8 cellular contexts compared by ENCODE assay signal in the genomic region with DNA sequence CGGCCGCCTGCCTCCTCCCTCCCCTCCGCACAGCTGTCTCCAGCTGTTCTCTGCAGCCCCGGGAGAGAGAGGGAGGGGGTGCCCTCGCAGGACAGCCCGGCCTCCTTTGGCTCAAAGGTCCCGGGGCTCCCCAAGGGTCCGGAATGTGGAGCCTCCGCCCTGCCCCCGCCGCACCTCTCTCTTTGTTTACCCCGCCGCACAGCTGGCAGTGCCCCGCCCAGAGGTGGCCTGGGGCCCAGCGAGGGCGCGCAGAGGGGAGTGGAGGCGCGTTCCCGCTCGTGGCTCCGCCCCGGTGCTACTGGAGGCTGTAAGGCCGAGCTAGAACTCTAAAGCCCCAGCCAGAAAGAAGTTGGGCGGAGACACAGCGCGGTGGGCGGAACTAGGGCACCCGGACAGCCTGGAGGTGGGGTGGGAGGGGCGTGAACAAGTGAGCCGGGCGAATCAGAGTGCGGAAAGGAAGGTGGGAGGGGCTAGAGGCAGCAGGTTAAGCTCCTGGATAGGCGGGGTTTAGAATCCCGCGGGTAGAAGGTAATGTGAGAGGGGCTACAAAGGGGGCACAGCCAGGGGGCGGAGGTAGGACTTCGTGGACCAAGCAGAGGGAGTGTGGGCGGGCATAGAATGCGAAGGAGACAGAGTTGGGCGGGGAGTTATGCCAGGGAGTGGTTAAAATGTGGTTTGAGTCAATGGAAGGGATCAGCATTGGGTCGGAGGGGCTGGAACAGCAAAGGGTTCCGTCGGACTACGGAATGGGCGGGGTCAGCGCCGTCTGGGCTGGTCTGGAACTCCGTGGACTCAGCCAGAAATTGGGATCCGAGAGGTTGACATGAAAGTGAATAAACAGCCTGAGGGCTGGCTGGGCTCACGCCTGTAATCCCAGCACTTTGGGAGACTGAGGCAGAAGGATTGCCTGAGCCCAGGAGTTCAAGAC. TPM values are rescaled to one million over a fixed set of nuclear protein-coding genes. Genes with fewer than 3 reads are reported as not detected.
DNase-seq lines count a peak whose midpoint lies in the region; ATAC-seq and TF ChIP-seq lines count a peak whose summit lies in the region.

No MANE protein-coding gene starts in this region.

- H3K36me3 Mint-ChIP-seq in Calu3 (ENCODE audit: insufficient read depth, unreplicated experiment) (peaks cover 60% of the 10 kb centered on the region), IgD-negative memory B cell (no peaks in the 10 kb centered on the region)
- no peaks in the 10 kb centered on the region for H3K36me3 Mint-ChIP-seq in activated T-cell treated with anti-CD3 and anti-CD28 coated beads, Interleukin-2, amount 50 U/mL, for 4 hours (ENCODE audit: insufficient read depth)

- ATAC-seq in GM21528 (IDR thresholded peaks at IDR 0.05; ENCODE audit: low FRiP score, unreplicated experiment) = peak; percentile 57
- ATAC-seq in activated T-cell treated with anti-CD3 and anti-CD28 coated beads, Interleukin-2, amount 50 U/mL, for 4 hours = peak; percentile 74 to 75
- ATAC-seq in esophagus mucosa = peak; percentile 71

- H3K9me3 Mint-ChIP-seq in Calu3 (ENCODE audit: low read depth, unreplicated experiment) (no peaks in the 10 kb centered on the region), IgD-negative memory B cell (peaks cover 0 to 2% (median 0%) of the 10 kb centered on the region in 3 donors)
- H3K9me3 Mint-ChIP-seq in activated T-cell treated with anti-CD3 and anti-CD28 coated beads, Interleukin-2, amount 50 U/mL, for 4 hours = no peaks in the 10 kb centered on the region

- H3K9me3 ChIP-seq in muscle layer of colon (ENCODE audit: low read length) = no peaks in the 10 kb centered on the region

- DNase-seq in Calu3 = peak; percentile 99
- DNase-seq in activated T-cell treated with anti-CD3 and anti-CD28 coated beads, Interleukin-2, amount 50 U/mL, for 4 hours = peak; percentile 95
- peak; percentile 80 to 89 for DNase-seq in stimulated activated CD8-positive, alpha-beta memory T cell treated with anti-CD3 and anti-CD28 coated beads, Interleukin-7, amount 100 ng/mL, for 1 hour (ENCODE audit: low read depth in 2 of 2)

- CTCF ChIA-PET in Calu3 (lab: Charles Lee) = interaction anchor here (0.5 to 4.3 kb wide), 15 partner anchors 17 to 758 kb away, joined by 3 to 31 read pairs (median 4); a partner anchor contains a TSS

- no peak overlapping the region for H3K9ac ChIP-seq in muscle layer of colon (ENCODE audit: low read length)

- peak overlapping the region; percentile 69 for H3K4me3 Mint-ChIP-seq in Calu3 (ENCODE audit: low read depth, unreplicated experiment)
- H3K4me3 Mint-ChIP-seq in IgD-negative memory B cell = peak overlapping the region; percentile 64 to 98 (median 84)
- H3K4me3 Mint-ChIP-seq in activated T-cell treated with anti-CD3 and anti-CD28 coated beads, Interleukin-2, amount 50 U/mL, for 4 hours = peak overlapping the region; percentile 81

- H3K36me3 ChIP-seq in muscle layer of colon (ENCODE audit: insufficient read depth, low read length) = no peaks in the 10 kb centered on the region

- H3K27ac Mint-ChIP-seq in Calu3 (ENCODE audit: unreplicated experiment) (peak overlapping the region; percentile 62), IgD-negative memory B cell (peak overlapping the region; percentile 64 to 92 (median 69))

- intact Hi-C loops in Calu3 (cut with micrococcal nuclease; ENCODE audit: unreplicated experiment) = no loop called here

- peaks cover 53% of the 10 kb centered on the region for H3K4me1 ChIP-seq in muscle layer of colon (ENCODE audit: insufficient read depth, low read length)

- no TSS peak for BruUV-seq in Calu3 (replicated peaks; lab: Mats Ljungman, UMichigan)

- peaks cover 0 to 51% of the 10 kb centered on the region in 2 donors for H3K27me3 ChIP-seq in muscle layer of colon (ENCODE audit: control insufficient read depth in 1 of 2, insufficient read depth in 2 of 2, low read length in 2 of 2)

- TF ChIP-seq CTCF in Calu3 (IDR thresholded peaks at IDR 0.05; ENCODE audit: unreplicated experiment) = no peak

- H3K27ac ChIP-seq in muscle layer of colon (ENCODE audit: low read depth, low read length) = no peak overlapping the region

- peak overlapping the region; percentile 38 to 44 for H3K4me3 ChIP-seq in muscle layer of colon (ENCODE audit: low read depth in 1 of 2, low read length in 2 of 2)

- H3K4me1 Mint-ChIP-seq in Calu3 (ENCODE audit: low read depth, unreplicated experiment) (peaks cover 81% of the 10 kb centered on the region), IgD-negative memory B cell (peaks cover 9 to 42% (median 32%) of the 10 kb centered on the region in 3 donors)
- H3K4me1 Mint-ChIP-seq in activated T-cell treated with anti-CD3 and anti-CD28 coated beads, Interleukin-2, amount 50 U/mL, for 4 hours (ENCODE audit: low read depth) = peaks cover 71% of the 10 kb centered on the region

- H3K27me3 Mint-ChIP-seq in Calu3 (ENCODE audit: unreplicated experiment) (peaks cover 60% of the 10 kb centered on the region), IgD-negative memory B cell (peaks cover 20% of the 10 kb centered on the region)
- H3K27me3 Mint-ChIP-seq in activated T-cell treated with anti-CD3 and anti-CD28 coated beads, Interleukin-2, amount 50 U/mL, for 4 hours (ENCODE audit: low read depth) = peaks cover 18% of the 10 kb centered on the region

TF ChIP-seq in PFSK-1, 5 proteins besides CTCF, POLR2A, EP300 and RAD21:
- TF ChIP-seq FOXP2 (optimal IDR thresholded peaks at IDR 0.05; ENCODE audit: borderline replicate concordance, extremely low read depth, extremely low read length, insufficient read depth) (peak; percentile 97), SIN3A (IDR thresholded peaks at IDR 0.05; ENCODE audit: borderline replicate concordance, insufficient read depth, low read length) (peak; percentile 96; the same call in 1 of the 2 replicates), POLR2AphosphoS5 (IDR thresholded peaks at IDR 0.05; ENCODE audit: low read depth, low read length) (no peak), TAF1 (IDR thresholded peaks at IDR 0.05; ENCODE audit: borderline replicate concordance, insufficient read depth, low read length) (no peak)
- TF ChIP-seq, protein P1, sequence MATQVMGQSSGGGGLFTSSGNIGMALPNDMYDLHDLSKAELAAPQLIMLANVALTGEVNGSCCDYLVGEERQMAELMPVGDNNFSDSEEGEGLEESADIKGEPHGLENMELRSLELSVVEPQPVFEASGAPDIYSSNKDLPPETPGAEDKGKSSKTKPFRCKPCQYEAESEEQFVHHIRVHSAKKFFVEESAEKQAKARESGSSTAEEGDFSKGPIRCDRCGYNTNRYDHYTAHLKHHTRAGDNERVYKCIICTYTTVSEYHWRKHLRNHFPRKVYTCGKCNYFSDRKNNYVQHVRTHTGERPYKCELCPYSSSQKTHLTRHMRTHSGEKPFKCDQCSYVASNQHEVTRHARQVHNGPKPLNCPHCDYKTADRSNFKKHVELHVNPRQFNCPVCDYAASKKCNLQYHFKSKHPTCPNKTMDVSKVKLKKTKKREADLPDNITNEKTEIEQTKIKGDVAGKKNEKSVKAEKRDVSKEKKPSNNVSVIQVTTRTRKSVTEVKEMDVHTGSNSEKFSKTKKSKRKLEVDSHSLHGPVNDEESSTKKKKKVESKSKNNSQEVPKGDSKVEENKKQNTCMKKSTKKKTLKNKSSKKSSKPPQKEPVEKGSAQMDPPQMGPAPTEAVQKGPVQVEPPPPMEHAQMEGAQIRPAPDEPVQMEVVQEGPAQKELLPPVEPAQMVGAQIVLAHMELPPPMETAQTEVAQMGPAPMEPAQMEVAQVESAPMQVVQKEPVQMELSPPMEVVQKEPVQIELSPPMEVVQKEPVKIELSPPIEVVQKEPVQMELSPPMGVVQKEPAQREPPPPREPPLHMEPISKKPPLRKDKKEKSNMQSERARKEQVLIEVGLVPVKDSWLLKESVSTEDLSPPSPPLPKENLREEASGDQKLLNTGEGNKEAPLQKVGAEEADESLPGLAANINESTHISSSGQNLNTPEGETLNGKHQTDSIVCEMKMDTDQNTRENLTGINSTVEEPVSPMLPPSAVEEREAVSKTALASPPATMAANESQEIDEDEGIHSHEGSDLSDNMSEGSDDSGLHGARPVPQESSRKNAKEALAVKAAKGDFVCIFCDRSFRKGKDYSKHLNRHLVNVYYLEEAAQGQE (IDR thresholded peaks at IDR 0.05; ENCODE audit: insufficient read depth in 1 of 2, low read depth in 2 of 2, low read length in 2 of 2) = no peak

RNA-seq across cellular contexts. Expression of a gene that starts 2.8 kb away (rescaled TPM):
- total RNA-seq in Calu3 (2022) (14.1 and 20.3 TPM in 2 replicates), esophagus mucosa (68.1 TPM)
- 22.1 TPM for polyA plus RNA-seq in IgD-negative memory B cell
- polyA plus RNA-seq in PFSK-1 (2012; ENCODE audit: insufficient read length, low read depth) = 630 TPM
- total RNA-seq in activated T-cell treated with anti-CD3 and anti-CD28 coated beads, Interleukin-2, amount 50 U/mL, for 4 hours = 100 to 1,000 TPM; 210 to 251 (median 213) TPM

RNA-seq across cellular contexts. Expression of a gene that starts 27.3 kb away (rescaled TPM):
- 117 TPM in 2 replicates for total RNA-seq in Calu3 (2022)
- polyA plus RNA-seq in IgD-negative memory B cell = 210 TPM
- 147 TPM for polyA plus RNA-seq in PFSK-1 (2012; ENCODE audit: insufficient read length, low read depth)
- 10 to 100 TPM; 80.1 to 86.1 (median 84.8) TPM for total RNA-seq in activated T-cell treated with anti-CD3 and anti-CD28 coated beads, Interleukin-2, amount 50 U/mL, for 4 hours
- 42.8 TPM for total RNA-seq in esophagus mucosa
